Comparison of ENCODE assay signal across 8 cellular contexts in genomic region chrX:58025979-58026378, GRCh38.
DNase-seq lines count a peak whose midpoint lies in the region; ATAC-seq and TF ChIP-seq lines count a peak whose summit lies in the region.

No MANE protein-coding gene starts in this region.

- peaks cover 4% of the 10 kb centered on the region for H3K4me1 Mint-ChIP-seq in activated T-cell treated with anti-CD3 and anti-CD28 coated beads, Interleukin-2, amount 50 U/mL, for 72 hours (ENCODE audit: low read depth)

- no peaks in the 10 kb centered on the region for H3K4me1 ChIP-seq in upper lobe of right lung

- no peaks in the 10 kb centered on the region for H3K36me3 ChIP-seq in upper lobe of right lung

- H3K27ac ChIP-seq in upper lobe of right lung: no peak overlapping the region

- H3K4me3 Mint-ChIP-seq in activated T-cell treated with anti-CD3 and anti-CD28 coated beads, Interleukin-2, amount 50 U/mL, for 72 hours: no peak overlapping the region

- peak; percentile 45 for TF ChIP-seq CTCF in upper lobe of right lung (IDR thresholded peaks at IDR 0.05)
- TF ChIP-seq CTCF in omental fat pad (IDR thresholded peaks at IDR 0.05): no peak

- ATAC-seq in GM21723 (IDR thresholded peaks at IDR 0.05; ENCODE audit: unreplicated experiment) (peak; percentile 67), upper lobe of right lung (no peak), omental fat pad (ENCODE audit: low FRiP score) (no peak)
- ATAC-seq in activated T-cell treated with anti-CD3 and anti-CD28 coated beads, Interleukin-2, amount 50 U/mL, for 72 hours (replicated peaks in 1 of 2): no peak

- H3K9me3 ChIP-seq in upper lobe of right lung: no peaks in the 10 kb centered on the region

- H3K27me3 ChIP-seq in upper lobe of right lung: no peaks in the 10 kb centered on the region

- H3K27ac Mint-ChIP-seq in activated T-cell treated with anti-CD3 and anti-CD28 coated beads, Interleukin-2, amount 50 U/mL, for 72 hours: no peak overlapping the region

- H3K36me3 Mint-ChIP-seq in activated T-cell treated with anti-CD3 and anti-CD28 coated beads, Interleukin-2, amount 50 U/mL, for 72 hours (ENCODE audit: insufficient read depth in 2 of 2): no peaks in the 10 kb centered on the region

- intact Hi-C loops in upper lobe of right lung (cut with DNase I): no loop called here

- no peak overlapping the region for H3K4me3 ChIP-seq in upper lobe of right lung

- DNase-seq in D341Med (ENCODE audit: low spot score) (peak; percentile 10), NCI-H524 treated with DMSO at 0.1 percent for 48 hours (lab: John Stamatoyannopoulos, UW) (peak; percentile 7), iris pigment epithelial cell (ENCODE audit: low read depth) (peak; percentile 39), upper lobe of right lung (no peak), ureter (ENCODE audit: low spot score) (no peak), omental fat pad (ENCODE audit: low spot score) (no peak)
- DNase-seq in activated T-cell treated with anti-CD3 and anti-CD28 coated beads, Interleukin-2, amount 50 U/mL, for 72 hours: peak; percentile 13 to 27

- peaks cover 15% of the 10 kb centered on the region for H3K27me3 Mint-ChIP-seq in activated T-cell treated with anti-CD3 and anti-CD28 coated beads, Interleukin-2, amount 50 U/mL, for 72 hours (ENCODE audit: low read depth)

- H3K9me3 Mint-ChIP-seq in activated T-cell treated with anti-CD3 and anti-CD28 coated beads, Interleukin-2, amount 50 U/mL, for 72 hours: no peaks in the 10 kb centered on the region

Comparison
In these comparisons a context has a peak if more than half of its experiments do, and no peak if none do; other contexts are left out.
1. DNase-seq: peak in D341Med (single experiment), NCI-H524 treated with DMSO at 0.1 percent for 48 hours (single experiment), activated T-cell treated with anti-CD3 and anti-CD28 coated beads, Interleukin-2, amount 50 U/mL, for 72 hours (2 of 2) and iris pigment epithelial cell (single experiment); none in upper lobe of right lung (single experiment), ureter (single experiment) and omental fat pad (single experiment).